Comparison of ENCODE assay signal across 29 cellular contexts in the genomic region with DNA sequence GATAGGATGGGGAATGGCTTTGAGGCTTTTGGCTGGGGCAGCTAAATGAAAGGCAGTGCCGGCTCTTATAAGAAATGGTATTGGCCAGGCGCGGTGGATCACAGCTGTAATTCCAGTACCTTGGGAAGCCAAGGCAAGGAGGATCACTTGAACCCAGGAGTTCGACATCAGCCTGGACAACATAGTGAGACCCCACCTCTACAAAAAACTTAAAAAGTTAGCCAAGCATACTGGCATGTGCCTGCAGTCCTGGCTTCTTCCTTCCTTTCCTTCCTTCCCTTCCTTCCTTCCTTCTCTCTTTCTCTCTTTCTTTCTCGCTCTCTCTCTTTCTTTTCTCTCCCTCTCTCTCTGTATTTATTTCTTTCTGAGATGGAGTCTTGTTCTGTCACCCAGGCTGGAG. TPM values are rescaled to one million over a fixed set of nuclear protein-coding genes. Genes with fewer than 3 reads are reported as not detected.
"Had no signal": no experiment of that assay in that cellular context is flagged by ENCODE, and none has a peak within 500 bp of the region (broad histone marks: within the 10 kb centered on the region; RNA-seq: fewer than 3 reads in every experiment).

No MANE protein-coding gene starts in this region.

- H3K27ac Mint-ChIP-seq: activated naive CD4-positive, alpha-beta T cell treated with anti-CD3 and anti-CD28 coated beads, Interleukin-2, amount 10 ng/mL, durations not matched to agents 7 days and 5 days; activated T-helper 1 cell treated with anti-CD3 and anti-CD28 coated beads, Interleukin-12 subunit alpha, Interleukin-12 subunit beta, Interleukin-2, Interleukin-4 antibody, amounts not matched to agents 30 ng/mL and 10 ng/mL and 1 ng/mL, durations not matched to agents 14 hours and 24 hours and 36 hours; natural killer cell; stimulated activated effector memory CD8-positive, alpha-beta T cell treated with anti-CD3 and anti-CD28 coated beads, Interleukin-12 subunit alpha, Interleukin-12 subunit beta, amount 100 ng/mL, for 72 hours; stimulated activated naive CD8-positive, alpha-beta T cell treated with anti-CD3 and anti-CD28 coated beads, Interleukin-15, amount 100 ng/mL, for 72 hours had no signal

- H3K27ac ChIP-seq: epithelial cell of prostate, esophagus squamous epithelium, left lung, pancreas, prostate gland, sigmoid colon, thyroid gland, upper lobe of right lung had no signal

- H3K9me3 Mint-ChIP-seq: activated naive CD4-positive, alpha-beta T cell treated with anti-CD3 and anti-CD28 coated beads, Interleukin-2, amount 10 ng/mL, durations not matched to agents 7 days and 5 days; activated T-helper 1 cell treated with anti-CD3 and anti-CD28 coated beads, Interleukin-12 subunit alpha, Interleukin-12 subunit beta, Interleukin-2, Interleukin-4 antibody, amounts not matched to agents 30 ng/mL and 10 ng/mL and 1 ng/mL, durations not matched to agents 14 hours and 24 hours and 36 hours; central memory CD8-positive, alpha-beta T cell had no signal

- H3K27me3 Mint-ChIP-seq: central memory CD8-positive, alpha-beta T cell; stimulated activated naive CD8-positive, alpha-beta T cell treated with anti-CD3 and anti-CD28 coated beads, Interleukin-15, amount 100 ng/mL, for 72 hours had no signal

- DNase-seq: activated CD4-positive, alpha-beta T cell treated with anti-CD3 and anti-CD28 coated beads for 48 hours; activated CD4-positive, alpha-beta T cell treated with anti-CD3 and anti-CD28 coated beads, Interleukin-2, amount 50 U/mL, for 48 hours; activated CD8-positive, alpha-beta memory T cell treated with anti-CD3 and anti-CD28 coated beads, Interleukin-2, amount 50 U/mL, for 4 hours; activated effector memory CD4-positive, alpha-beta T cell treated with anti-CD3 and anti-CD28 coated beads, Interleukin-2, amount 50 U/mL, for 16 hours; activated naive CD4-positive, alpha-beta T cell treated with anti-CD3 and anti-CD28 coated beads, Interleukin-2, amount 10 ng/mL, durations not matched to agents 7 days and 5 days; activated T-cell treated with anti-CD3 and anti-CD28 coated beads, Interleukin-2, amount 50 U/mL, for 1 hour; dermis blood vessel endothelial cell; effector CD4-positive, alpha-beta T cell; esophagus squamous epithelium; foreskin melanocyte; left lung; mesendoderm; natural killer cell; pancreas; retina; sigmoid colon; small intestine; stimulated activated CD4-positive, alpha-beta T cell treated with anti-CD3 and anti-CD28 coated beads, Interleukin-4, amount 100 ng/mL, for 24 hours; stimulated activated naive CD8-positive, alpha-beta T cell treated with anti-CD3 and anti-CD28 coated beads, Interleukin-15, amount 100 ng/mL, for 72 hours; thyroid gland; upper lobe of right lung had no signal

- H3K36me3 Mint-ChIP-seq: natural killer cell had no signal

- H3K9me3 ChIP-seq: esophagus squamous epithelium, left lung, pancreas, prostate gland, sigmoid colon, thyroid gland, upper lobe of right lung had no signal

- H3K4me3 Mint-ChIP-seq: activated naive CD4-positive, alpha-beta T cell treated with anti-CD3 and anti-CD28 coated beads, Interleukin-2, amount 10 ng/mL, durations not matched to agents 7 days and 5 days; activated T-helper 1 cell treated with anti-CD3 and anti-CD28 coated beads, Interleukin-12 subunit alpha, Interleukin-12 subunit beta, Interleukin-2, Interleukin-4 antibody, amounts not matched to agents 30 ng/mL and 10 ng/mL and 1 ng/mL, durations not matched to agents 14 hours and 24 hours and 36 hours; central memory CD8-positive, alpha-beta T cell; natural killer cell; stimulated activated effector memory CD8-positive, alpha-beta T cell treated with anti-CD3 and anti-CD28 coated beads, Interleukin-12 subunit alpha, Interleukin-12 subunit beta, amount 100 ng/mL, for 72 hours; stimulated activated naive CD8-positive, alpha-beta T cell treated with anti-CD3 and anti-CD28 coated beads, Interleukin-15, amount 100 ng/mL, for 72 hours had no signal

- H3K36me3 ChIP-seq: esophagus squamous epithelium, left lung, pancreas, prostate gland, sigmoid colon, thyroid gland, upper lobe of right lung had no signal

- H3K27me3 ChIP-seq: esophagus squamous epithelium, pancreas, sigmoid colon, thyroid gland, upper lobe of right lung had no signal

- H3K4me3 ChIP-seq: esophagus squamous epithelium, left lung, lung, pancreas, prostate gland, sigmoid colon, thyroid gland, upper lobe of right lung had no signal

- ATAC-seq: activated CD4-positive, CD25-positive, alpha-beta regulatory T cell treated with anti-CD3 and anti-CD28 coated beads, Interleukin-2, amount 50 U/mL, for 24 hours; left lung; natural killer cell; pancreas; stimulated activated effector memory CD8-positive, alpha-beta T cell treated with anti-CD3 and anti-CD28 coated beads, Interleukin-12 subunit alpha, Interleukin-12 subunit beta, amount 100 ng/mL, for 72 hours; stimulated activated naive CD8-positive, alpha-beta T cell treated with anti-CD3 and anti-CD28 coated beads, Interleukin-15, amount 100 ng/mL, for 72 hours; upper lobe of right lung had no signal

RNA-seq across cellular contexts. Expression of a gene that starts 28.0 kb away (rescaled TPM):
- total RNA-seq: dermis blood vessel endothelial cell, glomerular endothelial cell, sigmoid colon, thyroid gland had no signal
